ENCODE assay signal across 14 cellular contexts in genomic region chr12:93908846-93909592, GRCh38.
A peak's percentile ranks its signal among the peaks of the same experiment; 100 is the strongest.
DNase-seq lines count a peak whose midpoint lies in the region; ATAC-seq, FAIRE-seq and TF ChIP-seq lines count a peak whose summit lies in the region.
"Had no signal": no experiment of that assay in that cellular context is flagged by ENCODE, and none has a peak within 500 bp of the region (broad histone marks: within the 10 kb centered on the region; RNA-seq: fewer than 3 reads in every experiment).

No MANE protein-coding gene starts in this region.

- no peak overlapping the region for H3K27ac Mint-ChIP-seq in stimulated activated naive B cell treated with anti-CD40 and anti-IgM and Interleukin-4, amounts not matched to agents 10 μg/mL and 1 μg/mL and 100 μg/mL, for 72 hours
- H3K27ac Mint-ChIP-seq: stimulated activated memory B cell treated with anti-CD40 and anti-IgM and Interleukin-4, amounts not matched to agents 10 μg/mL and 1 μg/mL and 100 μg/mL, for 72 hours had no signal

- no TSS peak for BruUV-seq in K562 (replicated peaks; lab: Mats Ljungman, UMichigan)

- H3K27me3 Mint-ChIP-seq in stimulated activated naive B cell treated with anti-CD40 and anti-IgM and Interleukin-4, amounts not matched to agents 10 μg/mL and 1 μg/mL and 100 μg/mL, for 72 hours, result no peaks in the 10 kb centered on the region
- H3K27me3 Mint-ChIP-seq: stimulated activated memory B cell treated with anti-CD40 and anti-IgM and Interleukin-4, amounts not matched to agents 10 μg/mL and 1 μg/mL and 100 μg/mL, for 72 hours had no signal

- peaks cover 0 to 2% of the 10 kb centered on the region in 2 donors for H3K36me3 Mint-ChIP-seq in stimulated activated naive B cell treated with anti-CD40 and anti-IgM and Interleukin-4, amounts not matched to agents 10 μg/mL and 1 μg/mL and 100 μg/mL, for 72 hours
- H3K36me3 Mint-ChIP-seq: stimulated activated memory B cell treated with anti-CD40 and anti-IgM and Interleukin-4, amounts not matched to agents 10 μg/mL and 1 μg/mL and 100 μg/mL, for 72 hours had no signal

- POLR2A ChIA-PET in K562 (lab: Yijun Ruan, JAX), result interaction anchor here (1.5 kb wide), 1 partner anchor 9 kb away, joined by 3 read pairs; no protein-coding TSS in a partner anchor

- no peak for TF ChIP-seq RAD21 in K562 (CRISPR knock-in tag; conservative IDR thresholded peaks at IDR 0.05 in 1 of 2, IDR thresholded peaks at IDR 0.05 in 1 of 2)

- 57% methylated on average over 12 of the region's 12 CpGs for WGBS in K562 (ENCODE audit: insufficient coverage, low coverage, missing lambda C conversion rate)

- no peak overlapping the region for H3K9ac ChIP-seq in K562 (ENCODE audit: insufficient read depth in 1 of 2, low read depth in 2 of 2, low read length in 2 of 2)
- H3K9ac ChIP-seq in keratinocyte (ENCODE audit: control insufficient read depth, extremely low read depth, insufficient read depth, low read length), result no peak overlapping the region

- H3K4me3 ChIP-seq in K562 (no peak overlapping the region), keratinocyte (ENCODE audit: control insufficient read depth in 2 of 3, extremely low read depth in 1 of 3, insufficient read depth in 2 of 3, low read depth in 1 of 3, low read length in 3 of 3) (no peak overlapping the region), H7 (ENCODE audit: insufficient read depth, low read depth, low read length) (no peak overlapping the region)
- H3K4me3 ChIP-seq: lower lobe of right lung, pancreas had no signal

- intact Hi-C loops in K562 (cut with micrococcal nuclease), result no loop called here

- DNase-seq in Daoy (ENCODE audit: low read depth) (peak; percentile 29), NCI-H2029 treated with DMSO at 0.1 percent for 48 hours (lab: John Stamatoyannopoulos, UW) (peak; percentile 31), K562 (ENCODE audit: extremely low read depth in 1 of 4, low spot score in 3 of 4) (no peak), keratinocyte (ENCODE audit: low read depth, low spot score) (peak; percentile 25), OCI-M2 (lab: John Stamatoyannopoulos, UW; ENCODE audit: unreplicated experiment) (no peak), H54 (ENCODE audit: insufficient read length, low spot score) (no peak), H7 (no peak)
- no peak for DNase-seq in stimulated activated naive B cell treated with anti-CD40 and anti-IgM and Interleukin-4, amounts not matched to agents 10 μg/mL and 1 μg/mL and 100 μg/mL, for 72 hours
- DNase-seq: activated naive CD4-positive, alpha-beta T cell treated with Interleukin-2 at 50 U/mL for 16 hours; lower lobe of right lung; NCI-H1105; pancreas had no signal

- in situ Hi-C loops in K562 (cut with MboI), result no loop called here

- ATAC-seq in K562, result no peak
- no peak for ATAC-seq in stimulated activated naive B cell treated with anti-CD40 and anti-IgM and Interleukin-4, amounts not matched to agents 10 μg/mL and 1 μg/mL and 100 μg/mL, for 72 hours (replicated peaks)
- ATAC-seq: lower lobe of right lung; Panc1; pancreas; stimulated activated memory B cell treated with anti-CD40 and anti-IgM and Interleukin-4, amounts not matched to agents 10 μg/mL and 1 μg/mL and 100 μg/mL, for 72 hours had no signal

- TF ChIP-seq EP300 in K562 (IDR thresholded peaks at IDR 0.05; ENCODE audit: low read length), result no peak

- H3K9me3 ChIP-seq in K562 (replicated peaks; ENCODE audit: control insufficient read depth, insufficient read depth, low read depth, low read length) (no peaks in the 10 kb centered on the region), keratinocyte (ENCODE audit: control insufficient read depth, low read depth, low read length) (no peaks in the 10 kb centered on the region)
- H3K9me3 ChIP-seq: lower lobe of right lung, pancreas had no signal

- H3K36me3 ChIP-seq in K562 (ENCODE audit: control insufficient read depth, insufficient read depth, low read length), result no peaks in the 10 kb centered on the region
- H3K36me3 ChIP-seq in keratinocyte (ENCODE audit: control insufficient read depth in 2 of 2, extremely low read depth in 1 of 2, insufficient read depth in 2 of 2, low read length in 2 of 2), result no peaks in the 10 kb centered on the region
- no peaks in the 10 kb centered on the region for H3K36me3 ChIP-seq in H7 (replicated peaks; ENCODE audit: control insufficient read depth, insufficient read depth, low read length)
- H3K36me3 ChIP-seq: lower lobe of right lung, pancreas had no signal

- H4K20me1 ChIP-seq in K562 (replicated peaks; ENCODE audit: control insufficient read depth, insufficient read depth, low read length) (no peaks in the 10 kb centered on the region), keratinocyte (ENCODE audit: control insufficient read depth, extremely low read depth, insufficient read depth, low read length) (no peaks in the 10 kb centered on the region)

- peaks cover 0 to 6% of the 10 kb centered on the region in 2 donors for H3K4me1 Mint-ChIP-seq in stimulated activated naive B cell treated with anti-CD40 and anti-IgM and Interleukin-4, amounts not matched to agents 10 μg/mL and 1 μg/mL and 100 μg/mL, for 72 hours
- H3K4me1 Mint-ChIP-seq: stimulated activated memory B cell treated with anti-CD40 and anti-IgM and Interleukin-4, amounts not matched to agents 10 μg/mL and 1 μg/mL and 100 μg/mL, for 72 hours had no signal

- TF ChIP-seq CTCF in K562 (IDR thresholded peaks at IDR 0.05 in 2 of 3, conservative IDR thresholded peaks at IDR 0.05 in 1 of 3; ENCODE audit: insufficient read depth in 2 of 3, low read depth in 1 of 3, low read length in 3 of 3), result no peak
- no peak for TF ChIP-seq CTCF in keratinocyte (optimal IDR thresholded peaks at IDR 0.05 in 1 of 3, IDR thresholded peaks at IDR 0.05 in 1 of 3, conservative IDR thresholded peaks at IDR 0.05 in 1 of 3; ENCODE audit: extremely low read depth in 1 of 3, insufficient read depth in 2 of 3, low read length in 3 of 3)

- H3K9me1 ChIP-seq in K562 (ENCODE audit: control insufficient read depth, insufficient read depth, low read length), result no peaks in the 10 kb centered on the region
- H3K9me1 ChIP-seq in keratinocyte (ENCODE audit: control insufficient read depth, extremely low read depth, insufficient read depth, low read length), result no peaks in the 10 kb centered on the region

- TF ChIP-seq POLR2A in K562 (conservative IDR thresholded peaks at IDR 0.05) (no peak), H54 (IDR thresholded peaks at IDR 0.05; ENCODE audit: low read depth, low read length) (no peak)

- H2AFZ ChIP-seq in K562 (ENCODE audit: low read depth, low read length) (peak overlapping the region; percentile 44; the same call in 1 of the 2 replicates), keratinocyte (ENCODE audit: control insufficient read depth, low read length) (no peak overlapping the region)

- CTCF ChIA-PET in K562 (lab: Yijun Ruan, JAX; ENCODE audit: low intra/inter-chr PET ratio), result no interaction called here

- dilution Hi-C loops in keratinocyte (cut with MboI; ENCODE audit: extremely low pct_ligation_motif_present, low sequenced_read_pairs), result no loop called here

- H3K4me3 Mint-ChIP-seq in stimulated activated naive B cell treated with anti-CD40 and anti-IgM and Interleukin-4, amounts not matched to agents 10 μg/mL and 1 μg/mL and 100 μg/mL, for 72 hours, result no peak overlapping the region
- H3K4me3 Mint-ChIP-seq: stimulated activated memory B cell treated with anti-CD40 and anti-IgM and Interleukin-4, amounts not matched to agents 10 μg/mL and 1 μg/mL and 100 μg/mL, for 72 hours had no signal

- H3K4me1 ChIP-seq in K562 (replicated peaks in 1 of 2; ENCODE audit: control insufficient read depth in 2 of 2, insufficient read depth in 2 of 2, low read length in 2 of 2) (peaks cover 0 to 18% of the 10 kb centered on the region in 2 experiments; a peak in 2 of 5 replicates), keratinocyte (ENCODE audit: control insufficient read depth, extremely low read depth, insufficient read depth, low read length) (peaks cover 7% of the 10 kb centered on the region)
- H3K4me1 ChIP-seq: lower lobe of right lung, pancreas had no signal

- H3K9me3 Mint-ChIP-seq in stimulated activated naive B cell treated with anti-CD40 and anti-IgM and Interleukin-4, amounts not matched to agents 10 μg/mL and 1 μg/mL and 100 μg/mL, for 72 hours, result no peaks in the 10 kb centered on the region
- H3K9me3 Mint-ChIP-seq: stimulated activated memory B cell treated with anti-CD40 and anti-IgM and Interleukin-4, amounts not matched to agents 10 μg/mL and 1 μg/mL and 100 μg/mL, for 72 hours had no signal

- no peak for FAIRE-seq in K562 (lab: Jason Lieb, UNC)
- no peak for FAIRE-seq in keratinocyte (lab: Jason Lieb, UNC)
- no peak for FAIRE-seq in H54 (lab: Jason Lieb, UNC)
- FAIRE-seq: pancreas had no signal

- H3K27ac ChIP-seq in K562 (ENCODE audit: extremely low read depth, low read depth, low read length) (no peak overlapping the region), keratinocyte (ENCODE audit: control insufficient read depth, insufficient read depth, low read length) (no peak overlapping the region)
- H3K27ac ChIP-seq: lower lobe of right lung, pancreas had no signal

- H3K79me2 ChIP-seq in K562 (ENCODE audit: control insufficient read depth, insufficient read depth, low read length), result no peaks in the 10 kb centered on the region
- no peaks in the 10 kb centered on the region for H3K79me2 ChIP-seq in keratinocyte (ENCODE audit: control insufficient read depth, insufficient read depth, low read length)

- H3K27me3 ChIP-seq in K562 (ENCODE audit: control insufficient read depth in 2 of 2, insufficient read depth in 2 of 2, low read length in 2 of 2) (no peaks in the 10 kb centered on the region), keratinocyte (ENCODE audit: control insufficient read depth, extremely low read depth, insufficient read depth, low read length) (no peaks in the 10 kb centered on the region), H7 (ENCODE audit: control insufficient read depth, insufficient read depth, low read length) (no peaks in the 10 kb centered on the region)
- H3K27me3 ChIP-seq: pancreas had no signal

- H3K4me2 ChIP-seq in K562 (ENCODE audit: insufficient read depth, low read length), result no peak overlapping the region
- H3K4me2 ChIP-seq in keratinocyte (ENCODE audit: control insufficient read depth, extremely low read depth, insufficient read depth, low read depth, low read length), result no peak overlapping the region

TF ChIP-seq in K562, 482 proteins besides CTCF, POLR2A, EP300 and RAD21 (continues in another document):
- TF ChIP-seq USF1 (CRISPR knock-in tag; IDR thresholded peaks at IDR 0.05), result no peak

Comparison
In these comparisons a context has a peak if more than half of its experiments do, and no peak if none do; other contexts are left out.
1. DNase-seq: peak in Daoy (single experiment), NCI-H2029 treated with DMSO at 0.1 percent for 48 hours (single experiment) and keratinocyte (single experiment); none in K562 (0 of 4), OCI-M2 (single experiment), H54 (single experiment), H7 (single experiment) and stimulated activated naive B cell treated with anti-CD40 and anti-IgM and Interleukin-4, amounts not matched to agents 10 μg/mL and 1 μg/mL and 100 μg/mL, for 72 hours (single experiment).